17 cellular contexts compared by ENCODE assay signal in the genomic region with DNA sequence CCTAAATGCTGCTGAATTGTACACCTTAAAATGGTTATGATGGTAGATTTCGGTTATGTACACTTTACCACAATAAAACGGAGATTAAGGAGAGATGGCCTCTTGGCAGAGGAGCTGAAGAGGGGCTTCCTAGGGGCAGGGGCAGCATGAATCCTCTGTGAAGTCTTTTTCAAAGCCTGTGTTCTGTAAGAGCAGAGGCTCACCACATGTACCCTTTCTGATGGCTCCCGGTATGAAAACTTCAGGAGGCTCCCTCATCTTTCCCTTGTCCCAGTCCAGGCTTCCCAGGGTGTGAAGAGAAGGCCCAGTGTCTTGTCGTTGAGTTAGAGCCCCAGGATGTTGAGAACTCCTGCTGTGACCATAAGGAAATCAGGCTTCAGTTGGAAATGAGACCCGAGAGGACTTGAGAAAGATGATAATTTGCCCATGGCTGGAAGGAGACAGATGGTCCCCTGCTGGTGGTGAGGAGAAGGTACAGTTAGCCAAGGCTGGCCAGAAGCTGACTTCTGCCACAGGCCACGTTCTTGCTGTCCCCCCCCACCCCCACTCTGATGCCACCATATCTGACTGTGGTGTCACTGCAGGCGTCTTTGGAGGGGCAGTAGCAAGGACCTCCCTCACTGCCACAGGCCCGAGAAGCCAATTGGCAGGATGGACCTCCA. TPM values are rescaled to one million over a fixed set of nuclear protein-coding genes. Genes with fewer than 3 reads are reported as not detected.
DNase-seq lines count a peak whose midpoint lies in the region; ATAC-seq, FAIRE-seq and TF ChIP-seq lines count a peak whose summit lies in the region.
"Had no signal": no experiment of that assay in that cellular context is flagged by ENCODE, and none has a peak within 500 bp of the region (broad histone marks: within the 10 kb centered on the region; RNA-seq: fewer than 3 reads in every experiment).

No MANE protein-coding gene starts in this region.

- H3K36me3 ChIP-seq in Karpas-422 (ENCODE audit: insufficient read depth, low read length) (no peaks in the 10 kb centered on the region), K562 (ENCODE audit: control insufficient read depth, insufficient read depth, low read length) (no peaks in the 10 kb centered on the region), MG63 (no peaks in the 10 kb centered on the region)
- H3K36me3 ChIP-seq: esophagus squamous epithelium had no signal

- POLR2A ChIA-PET in K562 (lab: Yijun Ruan, JAX), result interaction anchor here (0.7 kb wide), 1 partner anchor 546 kb away, joined by 3 read pairs; no protein-coding TSS in a partner anchor

- no peaks in the 10 kb centered on the region for H3K9me3 ChIP-seq in Karpas-422 (ENCODE audit: low read length)
- no peaks in the 10 kb centered on the region for H3K9me3 ChIP-seq in K562 (replicated peaks; ENCODE audit: control insufficient read depth, insufficient read depth, low read depth, low read length)
- no peaks in the 10 kb centered on the region for H3K9me3 ChIP-seq in MG63

- H3K9me3 Mint-ChIP-seq in neural crest cell, result peaks cover 16% of the 10 kb centered on the region
- peaks cover 78% of the 10 kb centered on the region for H3K9me3 Mint-ChIP-seq in nephron progenitor cell

- no peak overlapping the region for H3K27ac ChIP-seq in Karpas-422 (ENCODE audit: low read length)
- no peak overlapping the region for H3K27ac ChIP-seq in K562 (ENCODE audit: extremely low read depth, low read depth, low read length)
- H3K27ac ChIP-seq: esophagus squamous epithelium, VCaP had no signal

- no peak overlapping the region for H3K9ac ChIP-seq in Karpas-422 (ENCODE audit: low read length)
- H3K9ac ChIP-seq in K562 (ENCODE audit: insufficient read depth in 1 of 2, low read depth in 2 of 2, low read length in 2 of 2), result no peak overlapping the region

- H3K79me2 ChIP-seq in Karpas-422 (ENCODE audit: low read length) (no peaks in the 10 kb centered on the region), K562 (ENCODE audit: control insufficient read depth, insufficient read depth, low read length) (no peaks in the 10 kb centered on the region)

- no peaks in the 10 kb centered on the region for H3K9me2 ChIP-seq in Karpas-422 (replicated peaks; ENCODE audit: insufficient read depth, low read length)

- peak; percentile 64; the same call in 1 of the 3 replicates for ATAC-seq in K562
- ATAC-seq in GM18868 (IDR thresholded peaks at IDR 0.05; ENCODE audit: unreplicated experiment), result no peak

- intact Hi-C loops in K562 (cut with micrococcal nuclease), result no loop called here

- H3K27me3 ChIP-seq in Karpas-422 (ENCODE audit: low read length), result no peaks in the 10 kb centered on the region; the same call in 1 of the 2 replicates
- H3K27me3 ChIP-seq in K562 (ENCODE audit: control insufficient read depth in 2 of 2, insufficient read depth in 2 of 2, low read length in 2 of 2), result no peaks in the 10 kb centered on the region; a peak in 2 of 5 replicates
- H3K27me3 ChIP-seq in MG63, result no peaks in the 10 kb centered on the region
- H3K27me3 ChIP-seq: esophagus squamous epithelium had no signal

- H3K4me2 ChIP-seq in Karpas-422 (ENCODE audit: low read depth, low read length, poor library complexity, severe bottlenecking) (no peak overlapping the region), K562 (ENCODE audit: insufficient read depth, low read length) (no peak overlapping the region)

- no peak for TF ChIP-seq POLR2A in K562 (conservative IDR thresholded peaks at IDR 0.05)

- peak; percentile 36; the same call in 1 of the 2 replicates for TF ChIP-seq CTCF in GM12874 (IDR thresholded peaks at IDR 0.05; ENCODE audit: insufficient read depth, low read depth, low read length)
- TF ChIP-seq CTCF in K562 (IDR thresholded peaks at IDR 0.05 in 2 of 3, conservative IDR thresholded peaks at IDR 0.05 in 1 of 3; ENCODE audit: insufficient read depth in 2 of 3, low read depth in 1 of 3, low read length in 3 of 3), result peak; percentile 24 to 44 (median 38); a peak in 5 of 6 replicates
- TF ChIP-seq CTCF in neural crest cell (conservative IDR thresholded peaks at IDR 0.05), result no peak
- no peak for TF ChIP-seq CTCF in nephron progenitor cell (IDR thresholded peaks at IDR 0.05)

- no peak overlapping the region for H2AFZ ChIP-seq in Karpas-422 (ENCODE audit: low read length)
- no peak overlapping the region for H2AFZ ChIP-seq in K562 (ENCODE audit: low read depth, low read length)

- WGBS in K562 (ENCODE audit: insufficient coverage, low coverage, missing lambda C conversion rate), result 1% methylated on average over 8 of the region's 8 CpGs

- no peaks in the 10 kb centered on the region for H3K27me3 Mint-ChIP-seq in neural crest cell (ENCODE audit: low read depth)
- H3K27me3 Mint-ChIP-seq in nephron progenitor cell (ENCODE audit: low read depth, poor library complexity), result peaks cover 12% of the 10 kb centered on the region
- H3K27me3 Mint-ChIP-seq: activated naive CD8-positive, alpha-beta T cell treated with anti-CD3 and anti-CD28 coated beads for 36 hours; CD4-positive, alpha-beta memory T cell had no signal

- in situ Hi-C loops in K562 (cut with MboI), result no loop called here

- H3K4me1 ChIP-seq in Karpas-422 (ENCODE audit: low read length), result peaks cover 15% of the 10 kb centered on the region
- no peaks in the 10 kb centered on the region for H3K4me1 ChIP-seq in K562 (replicated peaks in 1 of 2; ENCODE audit: control insufficient read depth in 2 of 2, insufficient read depth in 2 of 2, low read length in 2 of 2)
- H3K4me1 ChIP-seq: esophagus squamous epithelium had no signal

- H3K4me3 ChIP-seq in Karpas-422 (ENCODE audit: low read length) (no peak overlapping the region), K562 (no peak overlapping the region), MG63 (no peak overlapping the region)
- H3K4me3 ChIP-seq: esophagus squamous epithelium, lung had no signal

- CTCF ChIA-PET in K562 (lab: Yijun Ruan, JAX; ENCODE audit: low intra/inter-chr PET ratio), result no interaction called here

- no peaks in the 10 kb centered on the region for H4K20me1 ChIP-seq in Karpas-422 (ENCODE audit: insufficient read depth, low read depth, low read length)
- no peaks in the 10 kb centered on the region for H4K20me1 ChIP-seq in K562 (replicated peaks; ENCODE audit: control insufficient read depth, insufficient read depth, low read length)

- no TSS peak for BruUV-seq in K562 (replicated peaks; lab: Mats Ljungman, UMichigan)

- no peak for FAIRE-seq in K562 (lab: Jason Lieb, UNC)
- FAIRE-seq: colon had no signal

- no peak overlapping the region for H3K4me3 Mint-ChIP-seq in neural crest cell
- no peak overlapping the region for H3K4me3 Mint-ChIP-seq in nephron progenitor cell
- H3K4me3 Mint-ChIP-seq: activated naive CD8-positive, alpha-beta T cell treated with anti-CD3 and anti-CD28 coated beads for 36 hours; CD4-positive, alpha-beta memory T cell had no signal

- no peaks in the 10 kb centered on the region for H3K9me1 ChIP-seq in K562 (ENCODE audit: control insufficient read depth, insufficient read depth, low read length)

- H3K27ac Mint-ChIP-seq in neural crest cell (ENCODE audit: unreplicated experiment) (peak overlapping the region; percentile 43), nephron progenitor cell (no peak overlapping the region)
- H3K27ac Mint-ChIP-seq: activated naive CD8-positive, alpha-beta T cell treated with anti-CD3 and anti-CD28 coated beads for 36 hours; CD4-positive, alpha-beta memory T cell had no signal

- no peak for TF ChIP-seq EP300 in K562 (IDR thresholded peaks at IDR 0.05; ENCODE audit: low read length)

- H3K4me1 Mint-ChIP-seq in neural crest cell, result no peaks in the 10 kb centered on the region
- H3K4me1 Mint-ChIP-seq in nephron progenitor cell, result no peaks in the 10 kb centered on the region
- H3K4me1 Mint-ChIP-seq: activated naive CD8-positive, alpha-beta T cell treated with anti-CD3 and anti-CD28 coated beads for 36 hours; CD4-positive, alpha-beta memory T cell had no signal

- peaks cover 4% of the 10 kb centered on the region for H3K36me3 Mint-ChIP-seq in neural crest cell (ENCODE audit: low read depth)
- H3K36me3 Mint-ChIP-seq in nephron progenitor cell (ENCODE audit: low read depth), result no peaks in the 10 kb centered on the region

- TF ChIP-seq RAD21 in K562 (CRISPR knock-in tag; conservative IDR thresholded peaks at IDR 0.05 in 1 of 2, IDR thresholded peaks at IDR 0.05 in 1 of 2), result peak in 1 of 2 experiments; percentile 17; a peak in 1 of 4 replicates

- DNase-seq in Karpas-422, result peak; percentile 72
- DNase-seq in K562 (ENCODE audit: extremely low read depth in 1 of 4, low spot score in 3 of 4), result peak; percentile 14 to 18 (median 16)
- no peak for DNase-seq in neural crest cell (ENCODE audit: low read depth, low spot score)
- no peak for DNase-seq in nephron progenitor cell
- no peak for DNase-seq in MG63
- DNase-seq in cortex of kidney (lab: John Stamatoyannopoulos, UW), result no peak
- DNase-seq: activated CD8-positive, alpha-beta memory T cell treated with anti-CD3 and anti-CD28 coated beads, Interleukin-2, amount 50 U/mL, for 4 hours; activated naive CD8-positive, alpha-beta T cell treated with anti-CD3 and anti-CD28 coated beads for 36 hours; CD4-positive, alpha-beta memory T cell; esophagus squamous epithelium; NCI-H2029 treated with DMSO at 0.1 percent for 48 hours; substantia nigra had no signal

RNA-seq across cellular contexts. Expression of gene MTM1, which starts 31.8 kb away (rescaled TPM):
- total RNA-seq in Karpas-422 (2014; rRNA removed; shearing (Covaris generic); ENCODE audit: low replicate concordance), result 6.0 and 15.8 TPM in 2 replicates
- total RNA-seq in K562 (2011; cell fraction: chromatin; rRNA removed; ENCODE audit: low replicate concordance), result 15.7 and 18.4 TPM in 2 replicates
- total RNA-seq in K562 (2011; cell fraction: nucleolus; rRNA removed), result 5.0 and 10.2 TPM in 2 replicates
- 9.2 and 10.6 TPM in 2 replicates for total RNA-seq in K562 (2011; cell fraction: nucleoplasm; rRNA removed)
- 9.4 and 10.7 TPM in 2 replicates for total RNA-seq in K562 (2014; rRNA removed)
- 12.0 and 13.2 TPM in 2 replicates for total RNA-seq in K562 (2014; rRNA removed; fragmentation: Illumina TruSeq; extraction: Trizol)
- total RNA-seq in K562 (2015; rRNA removed; fragmentation: Illumina TruSeq; extraction: Trizol), result 12.7 and 13.3 TPM in 2 replicates
- total RNA-seq in K562 (2021), result 11.3 and 13.3 TPM in 2 replicates
- polyA plus RNA-seq in K562 (2011; rRNA removed), result 6.0 and 7.7 TPM in 2 replicates
- polyA plus RNA-seq in K562 (2011; cell fraction: cytosol; rRNA removed), result 1.6 and 3.7 TPM in 2 replicates
- 2.9 and 3.7 TPM in 2 replicates for polyA plus RNA-seq in K562 (2011; cell fraction: nucleus; rRNA removed)
- polyA plus RNA-seq in K562 (2012), result 9.5 and 11.3 TPM in 2 replicates
- polyA plus RNA-seq in K562 (2014; fragmentation: Illumina TruSeq; extraction: Trizol), result 9.9 and 11.3 TPM in 2 replicates
- 1 to 10 TPM; 5.6 to 9.5 TPM for polyA plus RNA-seq in K562 (2014; fragmentation: Nextera tagmentation; extraction: Ambion mirVana)
- 9.0 and 12.1 TPM in 2 replicates for polyA plus RNA-seq in K562 (2014; rRNA removed)
- polyA minus RNA-seq in K562 (2011; rRNA and poly(A)+ RNA removed), result 10.1 and 10.7 TPM in 2 replicates
- 1.9 and 3.3 TPM in 2 replicates for polyA minus RNA-seq in K562 (2011; cell fraction: cytosol; rRNA and poly(A)+ RNA removed)
- 8.2 and 9.8 TPM in 2 replicates for polyA minus RNA-seq in K562 (2011; cell fraction: nucleus; rRNA and poly(A)+ RNA removed)
- 6.2 and 7.9 TPM in 2 replicates for total RNA-seq in neural crest cell
- total RNA-seq in MG63 (2014; rRNA removed; shearing (Covaris generic); ENCODE audit: low replicate concordance), result 8.7 and 9.1 TPM in 2 replicates

Comparison
In these comparisons a context has a peak if more than half of its experiments do, and no peak if none do; other contexts are left out.
1. CTCF ChIP-seq: peak in GM12874 (single experiment) and K562 (3 of 3); none in neural crest cell (single experiment) and nephron progenitor cell (single experiment).
2. DNase-seq: peak in Karpas-422 (single experiment) and K562 (4 of 4); none in neural crest cell (single experiment), nephron progenitor cell (single experiment), MG63 (single experiment) and cortex of kidney (single experiment).